In genomic region chr19:46600393-46601317, GRCh38 we compare ENCODE assay signal across 1 cellular context.
A peak's percentile ranks its signal among the peaks of the same experiment; 100 is the strongest.
TF ChIP-seq lines count a peak whose summit lies in the region.

No MANE protein-coding gene starts in this region.

TF ChIP-seq in GM23338, 12 proteins besides CTCF, POLR2A, EP300 and RAD21 (continued from another document):
- TF ChIP-seq ZNF462 (CRISPR knock-in tag; IDR thresholded peaks at IDR 0.05), result peak; percentile 67; the same call in 1 of the 2 replicates
- TF ChIP-seq EZH2 (IDR thresholded peaks at IDR 0.05; ENCODE audit: low read depth, unreplicated experiment), result no peak
- TF ChIP-seq JUNB (IDR thresholded peaks at IDR 0.05; ENCODE audit: unreplicated experiment), result no peak
